Comparison of ENCODE assay signal across 14 cellular contexts in genomic region chr2:223477318-223477717, GRCh38.
"Had no signal": no experiment of that assay in that cellular context is flagged by ENCODE, and none has a peak within 500 bp of the region (broad histone marks: within the 10 kb centered on the region; RNA-seq: fewer than 3 reads in every experiment).

No MANE protein-coding gene starts in this region.

- DNase-seq: activated CD4-positive, alpha-beta T cell treated with anti-CD3 and anti-CD28 coated beads, Interleukin-2, amount 50 U/mL, for 4 hours; activated gamma-delta T cell; activated T-cell treated with anti-CD3 and anti-CD28 coated beads, Interleukin-2, amount 50 U/mL, for 24 hours; amygdala; cerebellar nuclear complex; dermis blood vessel endothelial cell; erythroblast; hippocampal formation; lower lobe of right lung; naive B cell; transverse colon had no signal

- H3K27ac ChIP-seq: lower lobe of right lung, neutrophil, skin epidermis, transverse colon had no signal

- H3K36me3 ChIP-seq: lower lobe of right lung, neutrophil, transverse colon had no signal

- H3K9me3 ChIP-seq: lower lobe of right lung, neutrophil, transverse colon had no signal

- H3K27me3 ChIP-seq: neutrophil, transverse colon had no signal

- H3K4me3 ChIP-seq: lower lobe of right lung, skin epidermis, transverse colon had no signal

- ATAC-seq: activated CD4-positive, CD25-positive, alpha-beta regulatory T cell treated with anti-CD3 and anti-CD28 coated beads, Interleukin-2, amount 50 U/mL, for 24 hours; lower lobe of right lung had no signal

- H3K4me1 ChIP-seq: lower lobe of right lung, transverse colon had no signal
